ENCODE assay signal across 8 cellular contexts in genomic region chr5:157859227-157859575, GRCh38. TPM values are rescaled to one million over a fixed set of nuclear protein-coding genes. Genes with fewer than 3 reads are reported as not detected.
A peak's percentile ranks its signal among the peaks of the same experiment; 100 is the strongest.
DNase-seq lines count a peak whose midpoint lies in the region; ATAC-seq, FAIRE-seq and TF ChIP-seq lines count a peak whose summit lies in the region.

No MANE protein-coding gene starts in this region.

- peaks cover under 1% of the 10 kb centered on the region for H3K36me3 ChIP-seq in bronchial epithelial cell (ENCODE audit: control insufficient read depth, insufficient read depth, low read length)
- no peaks in the 10 kb centered on the region for H3K36me3 ChIP-seq in mucosa of rectum (ENCODE audit: control insufficient read depth in 2 of 2, insufficient read depth in 2 of 2, low read length in 2 of 2)

- peak overlapping the region; percentile 94 for H3K4me3 Mint-ChIP-seq in stimulated activated naive CD8-positive, alpha-beta T cell treated with anti-CD3 and anti-CD28 coated beads, Interleukin-15, Interleukin-2, amounts not matched to agents 100 ng/mL and 50 ng/mL, for 24 hours

- no peaks in the 10 kb centered on the region for H3K9me3 ChIP-seq in mucosa of rectum (ENCODE audit: control insufficient read depth in 2 of 2, low read length in 2 of 2)

- no peaks in the 10 kb centered on the region for H3K27me3 ChIP-seq in bronchial epithelial cell (ENCODE audit: control insufficient read depth, insufficient read depth, low read length)
- no peaks in the 10 kb centered on the region for H3K27me3 ChIP-seq in mucosa of rectum (ENCODE audit: control insufficient read depth in 2 of 2, insufficient read depth in 2 of 2, low read length in 2 of 2)

- TF ChIP-seq CTCF in bronchial epithelial cell (IDR thresholded peaks at IDR 0.05; ENCODE audit: insufficient read depth, low read length, severe bottlenecking) (no peak), GM13976 (IDR thresholded peaks at IDR 0.05; ENCODE audit: borderline replicate concordance, control extremely low read depth, extremely low read depth, insufficient read depth, missing control alignments) (no peak)

- H3K4me3 ChIP-seq in bronchial epithelial cell (ENCODE audit: low read depth, low read length), result peak overlapping the region; percentile 99
- peak overlapping the region; percentile 80 to 94 for H3K4me3 ChIP-seq in mucosa of rectum (ENCODE audit: low read length in 2 of 2)

- H3K36me3 Mint-ChIP-seq in stimulated activated naive CD8-positive, alpha-beta T cell treated with anti-CD3 and anti-CD28 coated beads, Interleukin-15, Interleukin-2, amounts not matched to agents 100 ng/mL and 50 ng/mL, for 24 hours (ENCODE audit: low read depth), result peaks cover 19% of the 10 kb centered on the region

- H3K27ac ChIP-seq in mucosa of rectum (ENCODE audit: low read depth in 2 of 2, low read length in 2 of 2), result no peak overlapping the region

- peak overlapping the region; percentile 98 for H3K27ac Mint-ChIP-seq in stimulated activated naive CD8-positive, alpha-beta T cell treated with anti-CD3 and anti-CD28 coated beads, Interleukin-15, Interleukin-2, amounts not matched to agents 100 ng/mL and 50 ng/mL, for 24 hours

- no peak for FAIRE-seq in bronchial epithelial cell (lab: Jason Lieb, UNC)

- peaks cover 73% of the 10 kb centered on the region for H3K4me1 Mint-ChIP-seq in stimulated activated naive CD8-positive, alpha-beta T cell treated with anti-CD3 and anti-CD28 coated beads, Interleukin-15, Interleukin-2, amounts not matched to agents 100 ng/mL and 50 ng/mL, for 24 hours (ENCODE audit: low read depth)

- in situ Hi-C loops in GM13976 (cut with MboI; ENCODE audit: low sequenced_read_pairs, unreplicated experiment), result no loop called here

- H3K9me3 Mint-ChIP-seq in stimulated activated naive CD8-positive, alpha-beta T cell treated with anti-CD3 and anti-CD28 coated beads, Interleukin-15, Interleukin-2, amounts not matched to agents 100 ng/mL and 50 ng/mL, for 24 hours, result no peaks in the 10 kb centered on the region

- H3K9ac ChIP-seq in mucosa of rectum (ENCODE audit: low read depth in 1 of 2, low read length in 2 of 2), result no peak overlapping the region

- no peaks in the 10 kb centered on the region for H3K27me3 Mint-ChIP-seq in stimulated activated naive CD8-positive, alpha-beta T cell treated with anti-CD3 and anti-CD28 coated beads, Interleukin-15, Interleukin-2, amounts not matched to agents 100 ng/mL and 50 ng/mL, for 24 hours

- DNase-seq in stimulated activated naive CD8-positive, alpha-beta T cell treated with anti-CD3 and anti-CD28 coated beads, Interleukin-15, Interleukin-2, amounts not matched to agents 100 U/mL and 50 U/mL, for 24 hours, result no peak
- no peak for DNase-seq in bronchial epithelial cell (ENCODE audit: low read depth)
- DNase-seq in NCI-H748 treated with DMSO at 0.1 percent for 48 hours (lab: John Stamatoyannopoulos, UW), result no peak
- no peak for DNase-seq in UCSD-AML1 (lab: John Stamatoyannopoulos, UW; ENCODE audit: unreplicated experiment)
- no peak for DNase-seq in effector CD4-positive, alpha-beta T cell
- no peak for DNase-seq in GM13976 (ENCODE audit: low spot score)

- no peak for ATAC-seq in stimulated activated naive CD8-positive, alpha-beta T cell treated with anti-CD3 and anti-CD28 coated beads, Interleukin-15, Interleukin-2, amounts not matched to agents 100 U/mL and 50 U/mL, for 24 hours

- peaks cover 5% of the 10 kb centered on the region in 2 donors for H3K4me1 ChIP-seq in mucosa of rectum (ENCODE audit: control insufficient read depth in 2 of 2, insufficient read depth in 2 of 2, low read length in 2 of 2)

RNA-seq across cellular contexts. Expression of gene CLINT1, which starts 0.3 kb away (rescaled TPM):
- total RNA-seq in bronchial epithelial cell, result 148 and 288 TPM in 2 replicates
